In genomic region chr1:31154000-31154631, GRCh38 we compare ENCODE assay signal across 8 cellular contexts.
DNase-seq lines count a peak whose midpoint lies in the region; ATAC-seq, FAIRE-seq and TF ChIP-seq lines count a peak whose summit lies in the region.

No MANE protein-coding gene starts in this region.

- H3K4me1 ChIP-seq in ascending aorta: peaks cover 0 to 7% of the 10 kb centered on the region in 2 donors
- peaks cover 23% of the 10 kb centered on the region for H3K4me1 ChIP-seq in HepG2 (ENCODE audit: insufficient read depth, low read length)
- peaks cover 0 to 11% (median 7%) of the 10 kb centered on the region in 4 donors for H3K4me1 ChIP-seq in tibial artery

- in situ Hi-C loops in HepG2 (cut with HindIII; ENCODE audit: extremely low pct_ligation_motif_present, low pct_unique_long_range_greater_than_20kb): no loop called here

- peak overlapping the region; percentile 84 for H3K4me2 ChIP-seq in HepG2 (ENCODE audit: low read depth, low read length)

- TF ChIP-seq POLR2A in HepG2 (IDR thresholded peaks at IDR 0.05; ENCODE audit: insufficient read depth in 1 of 2, low read depth in 2 of 2, low read length in 2 of 2): no peak

- no peak for FAIRE-seq in HepG2 (lab: Jason Lieb, UNC)

- BruUV-seq in HepG2 (replicated peaks; lab: Mats Ljungman, UMichigan): TSS peak; percentile 99

- H3K27ac ChIP-seq in ascending aorta (peak overlapping the region; percentile 82 to 88), HepG2 (ENCODE audit: extremely low read length, insufficient read depth, low read length) (peak overlapping the region; percentile 86), tibial artery (peak overlapping the region; percentile 82 to 88)

- peak overlapping the region; percentile 78 for H3K9ac ChIP-seq in HepG2 (ENCODE audit: insufficient read depth, low read depth, low read length)

- H3K27ac Mint-ChIP-seq in activated T-cell treated with anti-CD3 and anti-CD28 coated beads, Interleukin-2, amount 50 U/mL, for 24 hours: peak overlapping the region; percentile 40

- TF ChIP-seq RAD21 in HepG2 (CRISPR knock-in tag; IDR thresholded peaks at IDR 0.05): no peak

- TF ChIP-seq EP300 in HepG2 (IDR thresholded peaks at IDR 0.05; ENCODE audit: low read depth in 2 of 2, low read length in 2 of 2): no peak
- no peak for TF ChIP-seq EP300 in HepG2 (CRISPR knock-in tag; IDR thresholded peaks at IDR 0.05; ENCODE audit: borderline replicate concordance)

- ATAC-seq in HepG2 (no peak), GM21528 (IDR thresholded peaks at IDR 0.05; ENCODE audit: low FRiP score, unreplicated experiment) (no peak), HG03280 (IDR thresholded peaks at IDR 0.05; ENCODE audit: unreplicated experiment) (no peak)

- H3K4me3 ChIP-seq in ascending aorta (peak overlapping the region; percentile 52 to 90), HepG2 (replicated peaks in 1 of 3; ENCODE audit: insufficient read depth in 1 of 3, low read depth in 2 of 3, low read length in 3 of 3) (peak overlapping the region; percentile 61 to 75 (median 63); a peak in 5 of 6 replicates), tibial artery (peak overlapping the region; percentile 66 to 97)

- POLR2A ChIA-PET in HepG2 (lab: Yijun Ruan, JAX): interaction anchor here (1.0 to 2.6 kb wide), 5 partner anchors 10 to 219 kb away, joined by 3 to 15 read pairs (median 4); partner anchors contain the start of gene PUM1

- no peaks in the 10 kb centered on the region for H3K9me3 Mint-ChIP-seq in activated T-cell treated with anti-CD3 and anti-CD28 coated beads, Interleukin-2, amount 50 U/mL, for 24 hours

- H3K79me2 ChIP-seq in HepG2 (ENCODE audit: insufficient read depth, low read length): no peaks in the 10 kb centered on the region

- no peaks in the 10 kb centered on the region for H4K20me1 ChIP-seq in HepG2 (ENCODE audit: insufficient read depth, low read length)

- peak overlapping the region; percentile 62 for H3K4me3 Mint-ChIP-seq in activated T-cell treated with anti-CD3 and anti-CD28 coated beads, Interleukin-2, amount 50 U/mL, for 24 hours

- H3K36me3 ChIP-seq in ascending aorta (no peaks in the 10 kb centered on the region), HepG2 (replicated peaks in 1 of 2; ENCODE audit: control insufficient read depth in 1 of 2, insufficient read depth in 2 of 2, low read length in 2 of 2) (no peaks in the 10 kb centered on the region), tibial artery (no peaks in the 10 kb centered on the region)

- H3K27me3 Mint-ChIP-seq in activated T-cell treated with anti-CD3 and anti-CD28 coated beads, Interleukin-2, amount 50 U/mL, for 24 hours: no peaks in the 10 kb centered on the region

- H3K36me3 Mint-ChIP-seq in activated T-cell treated with anti-CD3 and anti-CD28 coated beads, Interleukin-2, amount 50 U/mL, for 24 hours (ENCODE audit: low read depth): peaks cover 3% of the 10 kb centered on the region

- no peak overlapping the region for H2AFZ ChIP-seq in HepG2 (ENCODE audit: low read length)

- no peak for TF ChIP-seq CTCF in ascending aorta (IDR thresholded peaks at IDR 0.05)
- TF ChIP-seq CTCF in HepG2 (CRISPR knock-in tag; IDR thresholded peaks at IDR 0.05): no peak
- TF ChIP-seq CTCF in tibial artery (IDR thresholded peaks at IDR 0.05): no peak

- peaks cover 16% of the 10 kb centered on the region for H3K4me1 Mint-ChIP-seq in activated T-cell treated with anti-CD3 and anti-CD28 coated beads, Interleukin-2, amount 50 U/mL, for 24 hours (ENCODE audit: low read depth)

- H3K9me3 ChIP-seq in ascending aorta: no peaks in the 10 kb centered on the region
- no peaks in the 10 kb centered on the region for H3K9me3 ChIP-seq in HepG2 (ENCODE audit: low read length)
- H3K9me3 ChIP-seq in tibial artery: no peaks in the 10 kb centered on the region

- no peak for DNase-seq in activated T-cell treated with anti-CD3 and anti-CD28 coated beads, Interleukin-2, amount 50 U/mL, for 24 hours
- DNase-seq in activated T-cell treated with anti-CD3 and anti-CD28 coated beads, Interleukin-2, amount 50 U/mL, for 48 hours: no peak
- no peak for DNase-seq in ascending aorta (ENCODE audit: low spot score in 2 of 2)
- DNase-seq in HepG2 (ENCODE audit: low spot score): no peak
- DNase-seq in tibial artery: no peak
- DNase-seq in pons (ENCODE audit: low spot score): no peak

- H3K27me3 ChIP-seq in ascending aorta (no peaks in the 10 kb centered on the region), HepG2 (ENCODE audit: control insufficient read depth in 1 of 2, insufficient read depth in 2 of 2, low read length in 2 of 2) (no peaks in the 10 kb centered on the region), tibial artery (no peaks in the 10 kb centered on the region)

- WGBS in HepG2 (ENCODE audit: low lambda C conversion rate): 86% methylated on average over 19 of the region's 19 CpGs

- CTCF ChIA-PET in HepG2 (lab: Yijun Ruan, JAX; ENCODE audit: low intra/inter-chr PET ratio, low total read pairs): no interaction called here

- intact Hi-C loops in ascending aorta (cut with DNase I) (no loop called here), HepG2 (cut with micrococcal nuclease; ENCODE audit: unreplicated experiment) (loop anchor here (10.0 kb wide), 1 partner anchor 89 kb away; the partner anchor contains the start of gene PUM1), tibial artery (cut with DNase I; ENCODE audit: low total_unique reads) (no loop called here)

TF ChIP-seq in HepG2, 621 proteins besides CTCF, POLR2A, EP300 and RAD21:
- TF ChIP-seq HNRNPH1 (optimal IDR thresholded peaks at IDR 0.05; ENCODE audit: low read depth, low read length) (no peak), TBX2 (CRISPR knock-in tag; IDR thresholded peaks at IDR 0.05; ENCODE audit: borderline replicate concordance) (peak; percentile 1; the same call in 1 of the 2 replicates), MATR3 (CRISPR knock-in tag; IDR thresholded peaks at IDR 0.05) (no peak), E2F2 (CRISPR knock-in tag; IDR thresholded peaks at IDR 0.05; ENCODE audit: borderline replicate concordance) (no peak), HNF4G (IDR thresholded peaks at IDR 0.05; ENCODE audit: borderline replicate concordance, low read depth, low read length) (no peak), HNF4G (CRISPR knock-in tag; IDR thresholded peaks at IDR 0.05; ENCODE audit: borderline replicate concordance, low read depth) (no peak), ZNF629 (CRISPR knock-in tag; conservative IDR thresholded peaks at IDR 0.05) (peak; percentile 91), CENPT (CRISPR knock-in tag; IDR thresholded peaks at IDR 0.05; ENCODE audit: low read depth) (no peak)
